In genomic region chr5:68080282-68081050, GRCh38 we compare ENCODE assay signal across 1 cellular context.
TF ChIP-seq lines count a peak whose summit lies in the region.

No MANE protein-coding gene starts in this region.

TF ChIP-seq in HepG2, 621 proteins besides CTCF, POLR2A, EP300 and RAD21 (continued from another document and continues in another):
- no peak for TF ChIP-seq ZNF407 (CRISPR knock-in tag; IDR thresholded peaks at IDR 0.05; ENCODE audit: not compliant biosample characterization)
- TF ChIP-seq ZNF329 (CRISPR knock-in tag; IDR thresholded peaks at IDR 0.05; ENCODE audit: low read depth): no peak
- TF ChIP-seq ZNF232 (CRISPR knock-in tag; IDR thresholded peaks at IDR 0.05; ENCODE audit: borderline replicate concordance): peak; percentile 99
- no peak for TF ChIP-seq ZNF33A (CRISPR knock-in tag; IDR thresholded peaks at IDR 0.05; ENCODE audit: borderline replicate concordance)
- TF ChIP-seq, protein P1, sequence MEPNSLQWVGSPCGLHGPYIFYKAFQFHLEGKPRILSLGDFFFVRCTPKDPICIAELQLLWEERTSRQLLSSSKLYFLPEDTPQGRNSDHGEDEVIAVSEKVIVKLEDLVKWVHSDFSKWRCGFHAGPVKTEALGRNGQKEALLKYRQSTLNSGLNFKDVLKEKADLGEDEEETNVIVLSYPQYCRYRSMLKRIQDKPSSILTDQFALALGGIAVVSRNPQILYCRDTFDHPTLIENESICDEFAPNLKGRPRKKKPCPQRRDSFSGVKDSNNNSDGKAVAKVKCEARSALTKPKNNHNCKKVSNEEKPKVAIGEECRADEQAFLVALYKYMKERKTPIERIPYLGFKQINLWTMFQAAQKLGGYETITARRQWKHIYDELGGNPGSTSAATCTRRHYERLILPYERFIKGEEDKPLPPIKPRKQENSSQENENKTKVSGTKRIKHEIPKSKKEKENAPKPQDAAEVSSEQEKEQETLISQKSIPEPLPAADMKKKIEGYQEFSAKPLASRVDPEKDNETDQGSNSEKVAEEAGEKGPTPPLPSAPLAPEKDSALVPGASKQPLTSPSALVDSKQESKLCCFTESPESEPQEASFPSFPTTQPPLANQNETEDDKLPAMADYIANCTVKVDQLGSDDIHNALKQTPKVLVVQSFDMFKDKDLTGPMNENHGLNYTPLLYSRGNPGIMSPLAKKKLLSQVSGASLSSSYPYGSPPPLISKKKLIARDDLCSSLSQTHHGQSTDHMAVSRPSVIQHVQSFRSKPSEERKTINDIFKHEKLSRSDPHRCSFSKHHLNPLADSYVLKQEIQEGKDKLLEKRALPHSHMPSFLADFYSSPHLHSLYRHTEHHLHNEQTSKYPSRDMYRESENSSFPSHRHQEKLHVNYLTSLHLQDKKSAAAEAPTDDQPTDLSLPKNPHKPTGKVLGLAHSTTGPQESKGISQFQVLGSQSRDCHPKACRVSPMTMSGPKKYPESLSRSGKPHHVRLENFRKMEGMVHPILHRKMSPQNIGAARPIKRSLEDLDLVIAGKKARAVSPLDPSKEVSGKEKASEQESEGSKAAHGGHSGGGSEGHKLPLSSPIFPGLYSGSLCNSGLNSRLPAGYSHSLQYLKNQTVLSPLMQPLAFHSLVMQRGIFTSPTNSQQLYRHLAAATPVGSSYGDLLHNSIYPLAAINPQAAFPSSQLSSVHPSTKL (CRISPR knock-in tag; IDR thresholded peaks at IDR 0.05): peak; percentile 86
- no peak for TF ChIP-seq RORA (CRISPR knock-in tag; IDR thresholded peaks at IDR 0.05)
- TF ChIP-seq ZBTB4 (CRISPR knock-in tag; IDR thresholded peaks at IDR 0.05; ENCODE audit: borderline replicate concordance): no peak
- no peak for TF ChIP-seq NR0B2 (CRISPR knock-in tag; IDR thresholded peaks at IDR 0.05)
- no peak for TF ChIP-seq ZNF768 (CRISPR knock-in tag; IDR thresholded peaks at IDR 0.05)
- TF ChIP-seq TRIM22 (IDR thresholded peaks at IDR 0.05): no peak
- TF ChIP-seq BCL6 (CRISPR knock-in tag; IDR thresholded peaks at IDR 0.05): peak; percentile 72
- TF ChIP-seq ZNF510 (CRISPR knock-in tag; IDR thresholded peaks at IDR 0.05; ENCODE audit: low read depth): no peak
- TF ChIP-seq, protein P2, sequence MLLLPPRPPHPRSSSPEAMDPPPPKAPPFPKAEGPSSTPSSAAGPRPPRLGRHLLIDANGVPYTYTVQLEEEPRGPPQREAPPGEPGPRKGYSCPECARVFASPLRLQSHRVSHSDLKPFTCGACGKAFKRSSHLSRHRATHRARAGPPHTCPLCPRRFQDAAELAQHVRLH (CRISPR knock-in tag; IDR thresholded peaks at IDR 0.05; ENCODE audit: borderline replicate concordance, low read depth): no peak
- TF ChIP-seq ZNF414 (CRISPR knock-in tag; IDR thresholded peaks at IDR 0.05): no peak
- TF ChIP-seq ZBTB7B (CRISPR knock-in tag; IDR thresholded peaks at IDR 0.05): peak; percentile 63; the same call in 1 of the 2 replicates
- no peak for TF ChIP-seq ZNF883 (CRISPR knock-in tag; IDR thresholded peaks at IDR 0.05; ENCODE audit: not compliant biosample characterization)
- TF ChIP-seq, protein P3, sequence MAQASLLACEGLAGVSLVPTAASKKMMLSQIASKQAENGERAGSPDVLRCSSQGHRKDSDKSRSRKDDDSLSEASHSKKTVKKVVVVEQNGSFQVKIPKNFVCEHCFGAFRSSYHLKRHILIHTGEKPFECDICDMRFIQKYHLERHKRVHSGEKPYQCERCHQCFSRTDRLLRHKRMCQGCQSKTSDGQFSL (CRISPR knock-in tag; IDR thresholded peaks at IDR 0.05): no peak
- no peak for TF ChIP-seq KIAA2018 (CRISPR knock-in tag; IDR thresholded peaks at IDR 0.05; ENCODE audit: borderline replicate concordance)
- TF ChIP-seq ZNF780A (CRISPR knock-in tag; IDR thresholded peaks at IDR 0.05): no peak
